8 cellular contexts compared by ENCODE assay signal in the genomic region with DNA sequence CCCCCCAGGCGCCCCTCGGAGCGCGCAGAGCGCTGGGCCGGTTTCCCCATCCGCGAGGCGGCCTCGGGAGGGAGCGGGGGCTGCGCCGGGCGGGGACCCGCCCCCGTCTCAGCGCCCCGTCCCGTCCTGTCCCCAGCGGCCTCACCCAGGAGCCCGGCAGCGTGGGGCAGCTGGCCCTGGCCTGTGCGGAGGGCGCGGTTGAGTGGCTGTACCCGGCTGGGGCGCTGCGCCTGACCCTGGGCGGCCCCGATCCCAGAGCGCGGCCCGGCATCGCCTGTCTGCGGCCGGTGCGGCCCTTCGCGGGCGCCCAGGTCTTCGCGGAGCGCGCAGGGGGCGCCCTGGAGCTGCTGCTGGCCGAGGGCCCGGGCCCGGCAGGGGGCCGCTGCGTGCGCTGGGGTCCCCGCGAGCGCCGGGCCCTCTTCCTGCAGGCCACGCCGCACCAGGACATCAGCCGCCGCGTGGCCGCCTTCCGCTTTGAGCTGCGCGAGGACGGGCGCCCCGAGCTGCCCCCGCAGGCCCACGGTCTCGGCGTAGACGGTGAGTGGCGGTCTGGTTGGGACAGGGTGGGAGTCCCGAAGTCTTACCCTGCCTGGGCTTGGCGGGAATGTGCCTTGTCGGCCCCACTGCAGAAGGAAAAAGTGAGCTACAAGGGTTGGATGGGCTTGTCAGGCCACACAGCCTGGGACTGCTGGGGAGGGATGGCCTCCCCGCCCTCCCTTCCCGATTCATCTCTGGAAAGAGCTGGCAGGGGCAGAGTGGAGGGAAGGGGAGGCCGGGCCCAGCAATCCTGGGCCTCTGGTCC. TPM values are rescaled to one million over a fixed set of nuclear protein-coding genes. Genes with fewer than 3 reads are reported as not detected.
DNase-seq lines count a peak whose midpoint lies in the region; ATAC-seq and TF ChIP-seq lines count a peak whose summit lies in the region.

No MANE protein-coding gene starts in this region.

- H2BK5ac ChIP-seq in trophoblast cell (ENCODE audit: low read depth, low read length, poor library complexity), result no peak overlapping the region

- no peak overlapping the region for H2BK120ac ChIP-seq in trophoblast cell (ENCODE audit: insufficient read depth, low read length, poor library complexity)

- H3K4me3 ChIP-seq in DOHH2 (ENCODE audit: low read length) (peak overlapping the region; percentile 73), GM23248 (peak overlapping the region; percentile 76), fibroblast of lung (replicated peaks in 1 of 4; ENCODE audit: control extremely low read depth in 1 of 4, insufficient read depth in 1 of 4, low read depth in 3 of 4, low read length in 4 of 4) (peak overlapping the region; percentile 27 to 64 (median 48)), trophoblast cell (ENCODE audit: low read depth, low read length) (peak overlapping the region; percentile 67)

- ATAC-seq in SK-N-SH treated with all-trans-retinoic acid at 6 μM for 48 hours, result peak; percentile 1

- H3K36me3 ChIP-seq in DOHH2 (ENCODE audit: control insufficient read depth, low read length), result peaks cover 2% of the 10 kb centered on the region
- no peaks in the 10 kb centered on the region for H3K36me3 ChIP-seq in GM23248 (ENCODE audit: low read depth)
- no peaks in the 10 kb centered on the region for H3K36me3 ChIP-seq in fibroblast of lung (ENCODE audit: control insufficient read depth, insufficient read depth, low read length)
- no peaks in the 10 kb centered on the region for H3K36me3 ChIP-seq in trophoblast cell (ENCODE audit: control insufficient read depth in 1 of 2, insufficient read depth in 2 of 2, low read length in 2 of 2)

- no peak overlapping the region for H2AK5ac ChIP-seq in trophoblast cell (ENCODE audit: low read length)

- H3K9me3 ChIP-seq in DOHH2 (ENCODE audit: control insufficient read depth, insufficient read depth, low read length) (no peaks in the 10 kb centered on the region), GM23248 (ENCODE audit: low read depth) (no peaks in the 10 kb centered on the region), fibroblast of lung (ENCODE audit: control insufficient read depth, insufficient read depth, low read depth, low read length) (no peaks in the 10 kb centered on the region), trophoblast cell (ENCODE audit: insufficient read depth, low read depth, low read length) (peaks cover 12% of the 10 kb centered on the region)

- peak overlapping the region; percentile 40 for H4K8ac ChIP-seq in trophoblast cell (ENCODE audit: low read depth, low read length)

- DNase-seq in GM23248, result peak; percentile 63
- peak; percentile 18 to 31 for DNase-seq in fibroblast of lung (ENCODE audit: low read depth in 2 of 2)
- no peak for DNase-seq in trophoblast cell
- no peak for DNase-seq in NCI-H187 (lab: John Stamatoyannopoulos, UW)
- no peak for DNase-seq in stimulated activated CD4-positive, alpha-beta T cell treated with anti-CD3 and anti-CD28 coated beads, Interleukin-15, amount 100 ng/mL, for 24 hours
- no peak for DNase-seq in middle frontal gyrus (ENCODE audit: extremely low spot score, low spot score)

- H3K14ac ChIP-seq in trophoblast cell (ENCODE audit: low read length), result no peak overlapping the region

- in situ Hi-C loops in GM23248 (cut with MboI), result no loop called here

- H3K27me3 ChIP-seq in DOHH2 (ENCODE audit: control insufficient read depth, low read length), result peaks cover 22% of the 10 kb centered on the region
- H3K27me3 ChIP-seq in GM23248 (replicated peaks; ENCODE audit: insufficient read depth), result peaks cover 3% of the 10 kb centered on the region; the same call in 1 of the 2 replicates
- no peaks in the 10 kb centered on the region for H3K27me3 ChIP-seq in fibroblast of lung (ENCODE audit: control insufficient read depth, insufficient read depth, low read length)
- H3K27me3 ChIP-seq in trophoblast cell (ENCODE audit: insufficient read depth, low read length), result peaks cover 12% of the 10 kb centered on the region

- H3K18ac ChIP-seq in trophoblast cell (ENCODE audit: low read length), result no peak overlapping the region

- H2BK12ac ChIP-seq in trophoblast cell (ENCODE audit: low read length), result no peak overlapping the region

- no peak overlapping the region for H3K23ac ChIP-seq in trophoblast cell (ENCODE audit: low read length)

- peak overlapping the region; percentile 77 for H3K4me2 ChIP-seq in DOHH2 (ENCODE audit: low read length)
- H3K4me2 ChIP-seq in GM23248 (ENCODE audit: unreplicated experiment), result peak overlapping the region; percentile 63
- peak overlapping the region; percentile 80 for H3K4me2 ChIP-seq in fibroblast of lung (ENCODE audit: extremely low read depth, insufficient read depth, low read length)
- H3K4me2 ChIP-seq in trophoblast cell (ENCODE audit: low read length), result peak overlapping the region; percentile 93

- WGBS in GM23248 (ENCODE audit: low coverage in 1 of 2, low lambda C conversion rate in 2 of 2, missing lambda C conversion rate in 2 of 2), 2 experiments, result 6% methylated on average over 36 to 63 of the region's 79 CpGs
- WGBS in trophoblast cell (ENCODE audit: extremely low coverage, insufficient coverage, insufficient read length), result no CpG with 5 or more reads among the region's 79 CpGs

- TF ChIP-seq CTCF in DOHH2 (IDR thresholded peaks at IDR 0.05; ENCODE audit: low read depth, low read length, poor library complexity, severe bottlenecking), result no peak
- TF ChIP-seq CTCF in fibroblast of lung (conservative IDR thresholded peaks at IDR 0.05 in 1 of 2, IDR thresholded peaks at IDR 0.05 in 1 of 2; ENCODE audit: low read depth in 1 of 2, low read length in 2 of 2), result no peak

- H2AFZ ChIP-seq in GM23248 (peak overlapping the region; percentile 62), fibroblast of lung (ENCODE audit: low read length) (no peak overlapping the region), trophoblast cell (ENCODE audit: insufficient read depth, low read length, poor library complexity) (no peak overlapping the region)

- H3K9me2 ChIP-seq in DOHH2 (replicated peaks; ENCODE audit: control insufficient read depth, low read length), result no peaks in the 10 kb centered on the region
- H3K9me2 ChIP-seq in GM23248 (ENCODE audit: insufficient read depth), result no peaks in the 10 kb centered on the region

- peaks cover 4% of the 10 kb centered on the region for H3K79me1 ChIP-seq in trophoblast cell (ENCODE audit: low read length)

- H3K4me1 ChIP-seq in DOHH2 (ENCODE audit: control insufficient read depth, low read length), result peaks cover 41% of the 10 kb centered on the region
- H3K4me1 ChIP-seq in GM23248 (ENCODE audit: insufficient read depth), result peaks cover 9% of the 10 kb centered on the region; the same call in 1 of the 2 replicates
- peaks cover 14% of the 10 kb centered on the region for H3K4me1 ChIP-seq in fibroblast of lung (ENCODE audit: control insufficient read depth, extremely low read depth, insufficient read depth, low read length)
- H3K4me1 ChIP-seq in trophoblast cell (ENCODE audit: control insufficient read depth in 1 of 2, insufficient read depth in 2 of 2, low read length in 2 of 2), result peaks cover 24 to 28% of the 10 kb centered on the region in 2 experiments

- H3K9ac ChIP-seq in GM23248 (peak overlapping the region; percentile 73), fibroblast of lung (ENCODE audit: insufficient read depth, low read length) (peak overlapping the region; percentile 23), trophoblast cell (ENCODE audit: low read length) (no peak overlapping the region)

- H3F3A ChIP-seq in DOHH2 (ENCODE audit: control insufficient read depth, insufficient read depth) (peaks cover 6% of the 10 kb centered on the region; the same call in 1 of the 2 replicates), GM23248 (ENCODE audit: insufficient read depth) (peaks cover 10% of the 10 kb centered on the region)

- H4K12ac ChIP-seq in trophoblast cell (ENCODE audit: low read depth, low read length), result no peak overlapping the region

- no peak overlapping the region for H3K27ac ChIP-seq in DOHH2 (ENCODE audit: low read depth, low read length)
- no peak overlapping the region for H3K27ac ChIP-seq in GM23248
- peak overlapping the region; percentile 20 for H3K27ac ChIP-seq in fibroblast of lung (ENCODE audit: insufficient read depth, low read length)
- no peak overlapping the region for H3K27ac ChIP-seq in trophoblast cell (ENCODE audit: low read depth, low read length)

- no peak overlapping the region for H3K4ac ChIP-seq in trophoblast cell (ENCODE audit: low read depth, low read length)

- peaks cover 8% of the 10 kb centered on the region; the same call in 1 of the 2 replicates for H4K20me1 ChIP-seq in DOHH2 (ENCODE audit: control insufficient read depth, insufficient read depth, low read depth, low read length)
- no peaks in the 10 kb centered on the region for H4K20me1 ChIP-seq in GM23248 (ENCODE audit: insufficient read depth)
- no peaks in the 10 kb centered on the region for H4K20me1 ChIP-seq in fibroblast of lung (ENCODE audit: control insufficient read depth, extremely low read depth, insufficient read depth, low read length)

- H3K79me2 ChIP-seq in DOHH2 (ENCODE audit: control insufficient read depth, low read length), result 0 out of 2 replicates have a peak, but pooled peaks cover 2% of the 10 kb centered on the region
- no peaks in the 10 kb centered on the region; the same call in 1 of the 2 replicates for H3K79me2 ChIP-seq in GM23248 (ENCODE audit: insufficient read depth)
- H3K79me2 ChIP-seq in fibroblast of lung (ENCODE audit: control insufficient read depth, insufficient read depth, low read length), result no peaks in the 10 kb centered on the region
- peaks cover 2% of the 10 kb centered on the region for H3K79me2 ChIP-seq in trophoblast cell (ENCODE audit: control insufficient read depth, insufficient read depth, low read length, poor library complexity)

- no peak overlapping the region for H4K91ac ChIP-seq in trophoblast cell (ENCODE audit: low read depth, low read length)

RNA-seq across cellular contexts. Expression of gene METRN, which starts 0.7 kb away (rescaled TPM):
- 90.7 and 98.1 TPM in 2 replicates for total RNA-seq in GM23248 (2014; rRNA removed; shearing (Covaris generic))
- polyA plus RNA-seq in GM23248 (2016; fragmentation: Nextera tagmentation; extraction: Ambion mirVana) (21.6 and 26.0 TPM in 2 replicates), fibroblast of lung (5.3 and 6.1 TPM in 2 replicates)
- 35.3 and 37.5 TPM in 2 replicates for total RNA-seq in fibroblast of lung
- 25.3 and 38.4 TPM in 2 replicates for polyA plus RNA-seq in fibroblast of lung (2012)
- polyA minus RNA-seq in fibroblast of lung (ENCODE audit: low replicate concordance), result 7.3 and 8.8 TPM in 2 replicates
- 5.9 and 6.1 TPM in 2 replicates for polyA plus RNA-seq in trophoblast cell (2013)

RNA-seq across cellular contexts. Expression of gene ANTKMT, which starts 5.3 kb away (rescaled TPM):
- 20.4 and 34.8 TPM in 2 replicates for total RNA-seq in GM23248 (2014; rRNA removed; shearing (Covaris generic))
- polyA plus RNA-seq in GM23248 (2016; fragmentation: Nextera tagmentation; extraction: Ambion mirVana) (33.3 and 33.5 TPM in 2 replicates), fibroblast of lung (4.5 and 6.1 TPM in 2 replicates)
- 24.9 and 31.5 TPM in 2 replicates for total RNA-seq in fibroblast of lung
- 19.8 and 26.4 TPM in 2 replicates for polyA plus RNA-seq in fibroblast of lung (2012)
- polyA minus RNA-seq in fibroblast of lung (ENCODE audit: low replicate concordance), result 1.8 and 2.6 TPM in 2 replicates
- 17.0 and 18.0 TPM in 2 replicates for polyA plus RNA-seq in trophoblast cell (2013)

RNA-seq across cellular contexts. Expression of gene FBXL16, which starts 10.0 kb away (rescaled TPM):
- 0.54 TPM in 1 of 2 replicates, not detected in the other for total RNA-seq in GM23248 (2014; rRNA removed; shearing (Covaris generic))
- polyA plus RNA-seq in GM23248 (2016; fragmentation: Nextera tagmentation; extraction: Ambion mirVana) (0.16 and 0.29 TPM in 2 replicates), fibroblast of lung (0.07 and 0.14 TPM in 2 replicates)
- total RNA-seq in fibroblast of lung, result not detected in 2 replicates
- 0.31 and 0.44 TPM in 2 replicates for polyA plus RNA-seq in fibroblast of lung (2012)
- polyA minus RNA-seq in fibroblast of lung (ENCODE audit: low replicate concordance), result 0.26 TPM in 1 of 2 replicates, not detected in the other
- polyA plus RNA-seq in trophoblast cell (2013), result 0.81 and 0.83 TPM in 2 replicates

RNA-seq across cellular contexts. Expression of gene CCDC78, which starts 10.6 kb away (rescaled TPM):
- 1.0 and 9.5 TPM in 2 replicates for total RNA-seq in GM23248 (2014; rRNA removed; shearing (Covaris generic))
- polyA plus RNA-seq in GM23248 (2016; fragmentation: Nextera tagmentation; extraction: Ambion mirVana) (0.78 and 1.1 TPM in 2 replicates), fibroblast of lung (0.50 and 0.64 TPM in 2 replicates)
- 1.0 and 1.8 TPM in 2 replicates for total RNA-seq in fibroblast of lung
- 0.82 and 1.2 TPM in 2 replicates for polyA plus RNA-seq in fibroblast of lung (2012)
- polyA minus RNA-seq in fibroblast of lung (ENCODE audit: low replicate concordance), result 0.52 and 0.55 TPM in 2 replicates
- polyA plus RNA-seq in trophoblast cell (2013), result 0.86 and 1.3 TPM in 2 replicates

RNA-seq across cellular contexts. Expression of gene HAGHL, which starts 11.3 kb away (rescaled TPM):
- 5.8 and 7.8 TPM in 2 replicates for total RNA-seq in GM23248 (2014; rRNA removed; shearing (Covaris generic))
- polyA plus RNA-seq in GM23248 (2016; fragmentation: Nextera tagmentation; extraction: Ambion mirVana) (10.8 and 64.8 TPM in 2 replicates), fibroblast of lung (3.1 and 3.7 TPM in 2 replicates)
- total RNA-seq in fibroblast of lung, result 14.1 and 16.3 TPM in 2 replicates
- polyA plus RNA-seq in fibroblast of lung (2012), result 7.8 and 9.6 TPM in 2 replicates
- 1.3 and 8.7 TPM in 2 replicates for polyA minus RNA-seq in fibroblast of lung (ENCODE audit: low replicate concordance)
- 1.9 and 2.3 TPM in 2 replicates for polyA plus RNA-seq in trophoblast cell (2013)

Comparison
In these comparisons a context has a peak if more than half of its experiments do, and no peak if none do; other contexts are left out.
1. DNase-seq: peak in GM23248 (single experiment) and fibroblast of lung (2 of 2); none in trophoblast cell (0 of 2), NCI-H187 (0 of 2), stimulated activated CD4-positive, alpha-beta T cell treated with anti-CD3 and anti-CD28 coated beads, Interleukin-15, amount 100 ng/mL, for 24 hours (single experiment) and middle frontal gyrus (single experiment).
2. Peak in every context shown above with its lines, with median percentiles within 50 percentile points of each other: H3K4me2 ChIP-seq and H3K4me3 ChIP-seq.